ENCODE assay signal across 15 cellular contexts in genomic region chr6:54730767-54731665, GRCh38.
DNase-seq lines count a peak whose midpoint lies in the region; ATAC-seq and TF ChIP-seq lines count a peak whose summit lies in the region.
"Had no signal": no experiment of that assay in that cellular context is flagged by ENCODE, and none has a peak within 500 bp of the region (broad histone marks: within the 10 kb centered on the region; RNA-seq: fewer than 3 reads in every experiment).

No MANE protein-coding gene starts in this region.

- no peaks in the 10 kb centered on the region for H3K36me3 Mint-ChIP-seq in MCF 10A (ENCODE audit: insufficient read depth, unreplicated experiment)
- H3K36me3 Mint-ChIP-seq: CD14-positive monocyte; CD8-positive, alpha-beta T cell had no signal

- H3K9ac ChIP-seq in mammary epithelial cell (ENCODE audit: insufficient read depth, low read length) = no peak overlapping the region
- no peak overlapping the region for H3K9ac ChIP-seq in colonic mucosa (ENCODE audit: low read depth in 2 of 2, low read length in 2 of 2)

- no peak overlapping the region for H3K4me3 Mint-ChIP-seq in MCF 10A (ENCODE audit: unreplicated experiment)
- H3K4me3 Mint-ChIP-seq: CD14-positive monocyte; CD8-positive, alpha-beta T cell had no signal

- H3K27me3 Mint-ChIP-seq in MCF 10A (ENCODE audit: insufficient read depth, unreplicated experiment) = no peaks in the 10 kb centered on the region

- peak; percentile 90 for ATAC-seq in mucosa of descending colon
- ATAC-seq: CD8-positive, alpha-beta T cell; HCT116 had no signal

- H3K4me1 ChIP-seq in mammary epithelial cell (ENCODE audit: insufficient read depth, low read length) = peaks cover 13% of the 10 kb centered on the region
- no peaks in the 10 kb centered on the region for H3K4me1 ChIP-seq in colonic mucosa
- no peaks in the 10 kb centered on the region for H3K4me1 ChIP-seq in mucosa of descending colon (ENCODE audit: low read depth)
- H3K4me1 ChIP-seq in ovary (ENCODE audit: insufficient read depth) = no peaks in the 10 kb centered on the region

- intact Hi-C loops in mammary epithelial cell (cut with micrococcal nuclease) = no loop called here
- intact Hi-C loops in MCF 10A (cut with micrococcal nuclease) = no loop called here
- intact Hi-C loops in colonic mucosa (cut with DNase I) = no loop called here
- intact Hi-C loops in mucosa of descending colon (cut with DNase I, micrococcal nuclease) = no loop called here
- intact Hi-C loops in ovary (cut with DNase I) = no loop called here

- no peak for TF ChIP-seq POLR2A in ovary (IDR thresholded peaks at IDR 0.05)

- H4K20me1 ChIP-seq in mammary epithelial cell (ENCODE audit: insufficient read depth, low read length) = no peaks in the 10 kb centered on the region

- BruUV-seq in mammary epithelial cell (replicated peaks; lab: Mats Ljungman, UMichigan) = no TSS peak
- no TSS peak for BruUV-seq in MCF 10A (replicated peaks; lab: Mats Ljungman, UMichigan)

- H3K27ac Mint-ChIP-seq in MCF 10A (ENCODE audit: low read depth, unreplicated experiment) = no peak overlapping the region
- H3K27ac Mint-ChIP-seq: CD14-positive monocyte; CD8-positive, alpha-beta T cell had no signal

- dilution Hi-C loops in mammary epithelial cell (cut with HindIII; ENCODE audit: low sequenced_read_pairs) = no loop called here

- in situ Hi-C loops in mammary epithelial cell (cut with MboI; ENCODE audit: low sequenced_read_pairs in 2 of 2) = loop anchor here in 1 of 2 donors (25.0 kb wide), 1 partner anchor 106 kb away; the partner anchor contains the start of gene FAM83B

- no peaks in the 10 kb centered on the region for H3K9me3 ChIP-seq in mammary epithelial cell (replicated peaks; ENCODE audit: insufficient read depth, low read length)
- no peaks in the 10 kb centered on the region for H3K9me3 ChIP-seq in colonic mucosa
- H3K9me3 ChIP-seq in mucosa of descending colon = peaks cover 8% of the 10 kb centered on the region
- no peaks in the 10 kb centered on the region for H3K9me3 ChIP-seq in ovary

- H3K4me3 ChIP-seq in mammary epithelial cell (replicated peaks in 1 of 3; ENCODE audit: insufficient read depth in 1 of 3, low read depth in 2 of 3, low read length in 3 of 3) (no peak overlapping the region), colonic mucosa (no peak overlapping the region), mucosa of descending colon (no peak overlapping the region), ovary (no peak overlapping the region)

- 86% methylated on average over 9 of the region's 10 CpGs for WGBS in mammary epithelial cell (ENCODE audit: low coverage, missing lambda C conversion rate)
- WGBS in ovary, 3 donors = 90 to 92% (median 90%) methylated on average over 10 of the region's 10 CpGs

- POLR2A ChIA-PET in MCF 10A (lab: Yijun Ruan, JAX) = no interaction called here

- DNase-seq in mammary epithelial cell (peak; percentile 17), MCF 10A (ENCODE audit: unreplicated experiment) (no peak), colonic mucosa (peak; percentile 66), mucosa of descending colon (peak in 2 of 3 donors; percentile 28 to 41), NCI-H1694 (lab: John Stamatoyannopoulos, UW) (no peak), DMS79 treated with DMSO at 0.1 percent for 48 hours (lab: John Stamatoyannopoulos, UW) (no peak), T1000 (lab: John Stamatoyannopoulos, UW) (no peak), ovary (no peak)
- DNase-seq: CD8-positive, alpha-beta T cell; DMS153; DND-41; GDM1 had no signal

- no peak for TF ChIP-seq CTCF in mammary epithelial cell (conservative IDR thresholded peaks at IDR 0.05 in 1 of 2, IDR thresholded peaks at IDR 0.05 in 1 of 2; ENCODE audit: extremely low read depth in 1 of 2, insufficient read depth in 1 of 2, low read depth in 1 of 2, low read length in 2 of 2)
- no peak for TF ChIP-seq CTCF in MCF 10A (IDR thresholded peaks at IDR 0.05; ENCODE audit: unreplicated experiment)
- no peak for TF ChIP-seq CTCF in colonic mucosa (IDR thresholded peaks at IDR 0.05)
- TF ChIP-seq CTCF in mucosa of descending colon (IDR thresholded peaks at IDR 0.05) = no peak
- TF ChIP-seq CTCF in ovary (IDR thresholded peaks at IDR 0.05) = no peak

- H3K4me1 Mint-ChIP-seq in MCF 10A (ENCODE audit: insufficient read depth, unreplicated experiment) = peaks cover 12% of the 10 kb centered on the region
- H3K4me1 Mint-ChIP-seq: CD14-positive monocyte had no signal

- H2AFZ ChIP-seq in mammary epithelial cell (ENCODE audit: low read depth, low read length) = peak overlapping the region; percentile 56

- CTCF ChIA-PET in mammary epithelial cell (lab: Charles Lee; ENCODE audit: low non-redundant PET) = no interaction called here
- CTCF ChIA-PET in MCF 10A (lab: Yijun Ruan, JAX) = interaction anchor here (0.6 to 0.8 kb wide), 3 partner anchors 14 to 600 kb away, joined by 3 to 4 read pairs (median 3); no protein-coding TSS in a partner anchor

- H3K27ac ChIP-seq in mammary epithelial cell (ENCODE audit: insufficient read depth, low read depth, low read length) (no peak overlapping the region), colonic mucosa (no peak overlapping the region), ovary (no peak overlapping the region)
- H3K27ac ChIP-seq: 22Rv1 had no signal

- no peak for TF ChIP-seq EP300 in ovary (IDR thresholded peaks at IDR 0.05)

- H3K79me2 ChIP-seq in mammary epithelial cell (ENCODE audit: insufficient read depth, low read length) = no peaks in the 10 kb centered on the region

- peaks cover 14% of the 10 kb centered on the region for H3K9me3 Mint-ChIP-seq in MCF 10A (ENCODE audit: unreplicated experiment)

- H3K36me3 ChIP-seq in mammary epithelial cell (ENCODE audit: insufficient read depth, low read length) (no peaks in the 10 kb centered on the region), colonic mucosa (no peaks in the 10 kb centered on the region), mucosa of descending colon (ENCODE audit: low read depth) (no peaks in the 10 kb centered on the region), ovary (no peaks in the 10 kb centered on the region)

- H3K27me3 ChIP-seq in mammary epithelial cell (ENCODE audit: insufficient read depth, low read length) = no peaks in the 10 kb centered on the region
- H3K27me3 ChIP-seq in colonic mucosa = no peaks in the 10 kb centered on the region
- H3K27me3 ChIP-seq in ovary = no peaks in the 10 kb centered on the region

- peak overlapping the region; percentile 24 for H3K4me2 ChIP-seq in mammary epithelial cell (ENCODE audit: insufficient read depth, low read depth, low read length)

Comparison
In these comparisons a context has a peak if more than half of its experiments do, and no peak if none do; other contexts are left out.
1. DNase-seq: peak in mammary epithelial cell (single experiment), colonic mucosa (single experiment) and mucosa of descending colon (2 of 3); none in MCF 10A (single experiment), NCI-H1694 (single experiment), DMS79 treated with DMSO at 0.1 percent for 48 hours (single experiment), T1000 (single experiment) and ovary (0 of 5).